In genomic region chr11:62444271-62444833, GRCh38 we compare ENCODE assay signal across 8 cellular contexts. TPM values are rescaled to one million over a fixed set of nuclear protein-coding genes. Genes with fewer than 3 reads are reported as not detected.
DNase-seq lines count a peak whose midpoint lies in the region; ATAC-seq lines count a peak whose summit lies in the region.

No MANE protein-coding gene starts in this region.

- H3K4me3 ChIP-seq in endocrine pancreas (ENCODE audit: control insufficient read depth, insufficient read depth, low read length) = no peak overlapping the region

- no peaks in the 10 kb centered on the region for H3K27me3 ChIP-seq in endocrine pancreas (ENCODE audit: control insufficient read depth, insufficient read depth, low read length)

- intact Hi-C loops in activated CD4-positive, alpha-beta T cell treated with anti-CD3 and anti-CD28 coated beads, Interleukin-2, amount 10 ng/mL, durations not matched to agents 24 days and 14 days (cut with micrococcal nuclease) = no loop called here

- H3K4me1 Mint-ChIP-seq in activated CD4-positive, alpha-beta T cell treated with anti-CD3 and anti-CD28 coated beads, Interleukin-2, amount 10 ng/mL, durations not matched to agents 24 days and 14 days = peaks cover 9% of the 10 kb centered on the region

- H3K36me3 Mint-ChIP-seq in activated CD4-positive, alpha-beta T cell treated with anti-CD3 and anti-CD28 coated beads, Interleukin-2, amount 10 ng/mL, durations not matched to agents 24 days and 14 days (ENCODE audit: low read depth) = no peaks in the 10 kb centered on the region

- H3K27ac Mint-ChIP-seq in activated CD4-positive, alpha-beta T cell treated with anti-CD3 and anti-CD28 coated beads, Interleukin-2, amount 10 ng/mL, durations not matched to agents 24 days and 14 days = no peak overlapping the region

- no peak for ATAC-seq in HG03469 (IDR thresholded peaks at IDR 0.05; ENCODE audit: unreplicated experiment)
- ATAC-seq in HG03025 (IDR thresholded peaks at IDR 0.05; ENCODE audit: low FRiP score, unreplicated experiment) = no peak

- peaks cover 19% of the 10 kb centered on the region for H3K27me3 Mint-ChIP-seq in activated CD4-positive, alpha-beta T cell treated with anti-CD3 and anti-CD28 coated beads, Interleukin-2, amount 10 ng/mL, durations not matched to agents 24 days and 14 days

- peak overlapping the region; percentile 73 for H3K4me3 Mint-ChIP-seq in activated CD4-positive, alpha-beta T cell treated with anti-CD3 and anti-CD28 coated beads, Interleukin-2, amount 10 ng/mL, durations not matched to agents 24 days and 14 days

- no peaks in the 10 kb centered on the region for H3K9me3 Mint-ChIP-seq in activated CD4-positive, alpha-beta T cell treated with anti-CD3 and anti-CD28 coated beads, Interleukin-2, amount 10 ng/mL, durations not matched to agents 24 days and 14 days

- DNase-seq in DMS153 (lab: John Stamatoyannopoulos, UW) (peak; percentile 18), NCI-H2029 (lab: John Stamatoyannopoulos, UW) (peak; percentile 45), middle frontal gyrus (ENCODE audit: extremely low spot score, low spot score) (peak; percentile 25)
- DNase-seq in activated CD4-positive, alpha-beta T cell treated with anti-CD3 and anti-CD28 coated beads, Interleukin-2, amount 10 ng/mL, durations not matched to agents 24 days and 14 days = peak; percentile 76
- DNase-seq in stimulated activated naive CD4-positive, alpha-beta T cell (lab: John Stamatoyannopoulos, UW) = peak in 4 of 6 experiments; percentile 4 to 47 (median 19)

- H3K9me3 ChIP-seq in endocrine pancreas (ENCODE audit: control insufficient read depth, low read length) = no peaks in the 10 kb centered on the region

- H3K4me1 ChIP-seq in endocrine pancreas (ENCODE audit: control insufficient read depth, insufficient read depth, low read length) = no peaks in the 10 kb centered on the region

- H3K36me3 ChIP-seq in endocrine pancreas (ENCODE audit: control insufficient read depth, insufficient read depth, low read length) = no peaks in the 10 kb centered on the region

- H3K9ac ChIP-seq in endocrine pancreas (ENCODE audit: control insufficient read depth, insufficient read depth, low read length) = peak overlapping the region; percentile 61

RNA-seq across cellular contexts. Expression of gene SCGB1A1, which starts 25.5 kb away (rescaled TPM):
- not detected in 2 replicates for total RNA-seq in activated CD4-positive, alpha-beta T cell treated with anti-CD3 and anti-CD28 coated beads, Interleukin-2, amount 10 ng/mL, durations not matched to agents 24 days and 14 days

Comparison
In these comparisons a context has a peak if more than half of its experiments do, and no peak if none do; other contexts are left out.
1. DNase-seq: peak in every context shown above with its lines; median percentile 76 in activated CD4-positive, alpha-beta T cell treated with anti-CD3 and anti-CD28 coated beads, Interleukin-2, amount 10 ng/mL, durations not matched to agents 24 days and 14 days; 45 in NCI-H2029; 25 in middle frontal gyrus; 19 in stimulated activated naive CD4-positive, alpha-beta T cell; 18 in DMS153.